10 cellular contexts compared by ENCODE assay signal in the genomic region with DNA sequence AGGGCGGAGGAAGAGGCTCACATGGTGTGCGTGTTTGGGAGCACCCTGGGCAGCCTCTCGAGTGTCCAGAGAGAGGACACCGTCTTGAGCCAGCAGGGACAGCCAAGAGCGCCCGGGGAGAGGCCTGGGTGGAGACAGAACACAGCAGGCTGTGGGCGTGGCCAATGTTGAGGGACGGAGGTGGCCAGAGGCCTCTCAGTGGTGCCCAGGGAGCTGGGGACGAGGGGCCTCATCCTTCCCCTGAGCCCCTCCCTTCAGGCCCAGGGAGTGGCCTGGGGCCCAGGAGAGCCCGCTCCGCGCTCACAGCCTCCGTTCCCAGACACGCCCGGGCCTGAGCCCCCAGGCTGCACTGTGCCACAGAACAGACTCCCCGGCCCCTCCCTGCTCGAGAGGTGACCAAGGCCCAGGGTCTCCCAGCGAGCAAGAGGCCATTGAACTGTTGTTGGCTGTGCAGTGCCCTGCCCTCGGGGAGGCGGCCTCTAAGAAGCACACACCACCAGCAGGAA. TPM values are rescaled to one million over a fixed set of nuclear protein-coding genes. Genes with fewer than 3 reads are reported as not detected.
DNase-seq lines count a peak whose midpoint lies in the region; ATAC-seq and TF ChIP-seq lines count a peak whose summit lies in the region.
"Had no signal": no experiment of that assay in that cellular context is flagged by ENCODE, and none has a peak within 500 bp of the region (broad histone marks: within the 10 kb centered on the region; RNA-seq: fewer than 3 reads in every experiment).

No MANE protein-coding gene starts in this region.

- intact Hi-C loops in lower leg skin (cut with DNase I; ENCODE audit: low total_unique reads): no loop called here

- no peak for ATAC-seq in GM18868 (IDR thresholded peaks at IDR 0.05; ENCODE audit: unreplicated experiment)

- TF ChIP-seq POLR2A in lower leg skin (IDR thresholded peaks at IDR 0.05): no peak

- peak; percentile 66 for DNase-seq in A172 (ENCODE audit: low spot score)
- DNase-seq in HuH-7.5 (ENCODE audit: low spot score): peak; percentile 71
- DNase-seq in cardiac fibroblast (ENCODE audit: low read depth in 2 of 2): peak; percentile 37 to 52
- peak; percentile 63 to 92 for DNase-seq in lower leg skin (ENCODE audit: low spot score in 2 of 2)
- no peak for DNase-seq in UCSD-AML1 (lab: John Stamatoyannopoulos, UW; ENCODE audit: unreplicated experiment)
- no peak for DNase-seq in GF-D8 (lab: John Stamatoyannopoulos, UW)
- DNase-seq in glomerular visceral epithelial cell (ENCODE audit: extremely low spot score): no peak
- DNase-seq: activated naive CD4-positive, alpha-beta T cell treated with anti-CD3 and anti-CD28 coated beads for 36 hours had no signal

- peak; percentile 41 for TF ChIP-seq CTCF in cardiac fibroblast (IDR thresholded peaks at IDR 0.05; ENCODE audit: low read depth, low read length)
- no peak for TF ChIP-seq CTCF in lower leg skin (IDR thresholded peaks at IDR 0.05)

- 34 to 40% methylated on average over 10 to 20 of the region's 20 CpGs for WGBS in lower leg skin, 2 donors

- H3K4me3 ChIP-seq in cardiac fibroblast (replicated peaks in 1 of 2; ENCODE audit: low read depth in 2 of 2, low read length in 2 of 2) (no peak overlapping the region), lower leg skin (ENCODE audit: low read depth, poor library complexity, severe bottlenecking) (no peak overlapping the region)
- H3K4me3 ChIP-seq: HAP-1 had no signal

RNA-seq across cellular contexts. Expression of gene CDKN1C, which starts 48.4 kb away (rescaled TPM):
- 32.5 and 40.5 TPM in 2 replicates for total RNA-seq in A172 (2014; rRNA removed; shearing (Covaris generic))
- total RNA-seq in lower leg skin: 10 to 100 TPM; 27.1 to 52.7 (median 31.4) TPM

Comparison
In these comparisons a context has a peak if more than half of its experiments do, and no peak if none do; other contexts are left out.
1. DNase-seq: peak in A172 (single experiment), HuH-7.5 (single experiment), cardiac fibroblast (2 of 2) and lower leg skin (2 of 2); none in UCSD-AML1 (single experiment), GF-D8 (single experiment) and glomerular visceral epithelial cell (single experiment).